1 cellular context compared by ENCODE assay signal in genomic region chr18:24271381-24272331, GRCh38.
TF ChIP-seq lines count a peak whose summit lies in the region.

No MANE protein-coding gene starts in this region.

TF ChIP-seq in HepG2, 621 proteins besides CTCF, POLR2A, EP300 and RAD21 (continued from another document and continues in another):
- TF ChIP-seq ZNF646 (CRISPR knock-in tag; IDR thresholded peaks at IDR 0.05) (no peak), XBP1 (CRISPR knock-in tag; IDR thresholded peaks at IDR 0.05) (no peak), TOPORS (CRISPR knock-in tag; IDR thresholded peaks at IDR 0.05) (no peak), ZNF333 (CRISPR knock-in tag; IDR thresholded peaks at IDR 0.05; ENCODE audit: borderline replicate concordance) (no peak), NR2F2 (IDR thresholded peaks at IDR 0.05; ENCODE audit: borderline replicate concordance, low read depth) (no peak), ATF4 (CRISPR knock-in tag; IDR thresholded peaks at IDR 0.05) (no peak), EZH2 (conservative IDR thresholded peaks at IDR 0.05; ENCODE audit: low read depth, low read length) (peak; percentile 58; the same call in 1 of the 2 replicates), SNAPC2 (CRISPR knock-in tag; IDR thresholded peaks at IDR 0.05) (no peak), SRSF4 (IDR thresholded peaks at IDR 0.05; ENCODE audit: low read depth, low read length, poor library complexity, severe bottlenecking) (no peak), ZNF816 (CRISPR knock-in tag; IDR thresholded peaks at IDR 0.05; ENCODE audit: borderline replicate concordance) (no peak), ZNF367 (CRISPR knock-in tag; IDR thresholded peaks at IDR 0.05; ENCODE audit: borderline replicate concordance) (no peak), ZMAT5 (CRISPR knock-in tag; IDR thresholded peaks at IDR 0.05; ENCODE audit: borderline replicate concordance, low read depth) (no peak), CBX2 (IDR thresholded peaks at IDR 0.05; ENCODE audit: low read depth, low read length) (no peak), CBX2 (CRISPR knock-in tag; IDR thresholded peaks at IDR 0.05; ENCODE audit: low read depth) (no peak), NFIC (IDR thresholded peaks at IDR 0.05; ENCODE audit: low read length) (no peak), FOSL2 (CRISPR knock-in tag; IDR thresholded peaks at IDR 0.05) (no peak), SAFB2 (CRISPR knock-in tag; IDR thresholded peaks at IDR 0.05; ENCODE audit: borderline replicate concordance, low read depth) (no peak), HNF4A (CRISPR knock-in tag; IDR thresholded peaks at IDR 0.05) (no peak), SMARCC2 (IDR thresholded peaks at IDR 0.05) (no peak), ZSCAN31 (CRISPR knock-in tag; IDR thresholded peaks at IDR 0.05; ENCODE audit: low read depth) (no peak), TIGD3 (CRISPR knock-in tag; IDR thresholded peaks at IDR 0.05; ENCODE audit: borderline replicate concordance) (no peak), ZBTB49 (CRISPR knock-in tag; IDR thresholded peaks at IDR 0.05; ENCODE audit: borderline replicate concordance) (no peak), RAD51 (IDR thresholded peaks at IDR 0.05; ENCODE audit: borderline replicate concordance) (no peak), SP2 (CRISPR knock-in tag; IDR thresholded peaks at IDR 0.05) (no peak), HCFC1 (IDR thresholded peaks at IDR 0.05; ENCODE audit: low read depth, low read length) (no peak), KLF6 (CRISPR knock-in tag; IDR thresholded peaks at IDR 0.05) (no peak), KDM1A (CRISPR knock-in tag; IDR thresholded peaks at IDR 0.05) (no peak)
- TF ChIP-seq, protein P1, sequence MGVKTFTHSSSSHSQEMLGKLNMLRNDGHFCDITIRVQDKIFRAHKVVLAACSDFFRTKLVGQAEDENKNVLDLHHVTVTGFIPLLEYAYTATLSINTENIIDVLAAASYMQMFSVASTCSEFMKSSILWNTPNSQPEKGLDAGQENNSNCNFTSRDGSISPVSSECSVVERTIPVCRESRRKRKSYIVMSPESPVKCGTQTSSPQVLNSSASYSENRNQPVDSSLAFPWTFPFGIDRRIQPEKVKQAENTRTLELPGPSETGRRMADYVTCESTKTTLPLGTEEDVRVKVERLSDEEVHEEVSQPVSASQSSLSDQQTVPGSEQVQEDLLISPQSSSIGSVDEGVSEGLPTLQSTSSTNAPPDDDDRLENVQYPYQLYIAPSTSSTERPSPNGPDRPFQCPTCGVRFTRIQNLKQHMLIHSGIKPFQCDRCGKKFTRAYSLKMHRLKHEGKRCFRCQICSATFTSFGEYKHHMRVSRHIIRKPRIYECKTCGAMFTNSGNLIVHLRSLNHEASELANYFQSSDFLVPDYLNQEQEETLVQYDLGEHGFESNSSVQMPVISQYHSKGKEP (CRISPR knock-in tag; IDR thresholded peaks at IDR 0.05): no peak
- TF ChIP-seq, protein P2, sequence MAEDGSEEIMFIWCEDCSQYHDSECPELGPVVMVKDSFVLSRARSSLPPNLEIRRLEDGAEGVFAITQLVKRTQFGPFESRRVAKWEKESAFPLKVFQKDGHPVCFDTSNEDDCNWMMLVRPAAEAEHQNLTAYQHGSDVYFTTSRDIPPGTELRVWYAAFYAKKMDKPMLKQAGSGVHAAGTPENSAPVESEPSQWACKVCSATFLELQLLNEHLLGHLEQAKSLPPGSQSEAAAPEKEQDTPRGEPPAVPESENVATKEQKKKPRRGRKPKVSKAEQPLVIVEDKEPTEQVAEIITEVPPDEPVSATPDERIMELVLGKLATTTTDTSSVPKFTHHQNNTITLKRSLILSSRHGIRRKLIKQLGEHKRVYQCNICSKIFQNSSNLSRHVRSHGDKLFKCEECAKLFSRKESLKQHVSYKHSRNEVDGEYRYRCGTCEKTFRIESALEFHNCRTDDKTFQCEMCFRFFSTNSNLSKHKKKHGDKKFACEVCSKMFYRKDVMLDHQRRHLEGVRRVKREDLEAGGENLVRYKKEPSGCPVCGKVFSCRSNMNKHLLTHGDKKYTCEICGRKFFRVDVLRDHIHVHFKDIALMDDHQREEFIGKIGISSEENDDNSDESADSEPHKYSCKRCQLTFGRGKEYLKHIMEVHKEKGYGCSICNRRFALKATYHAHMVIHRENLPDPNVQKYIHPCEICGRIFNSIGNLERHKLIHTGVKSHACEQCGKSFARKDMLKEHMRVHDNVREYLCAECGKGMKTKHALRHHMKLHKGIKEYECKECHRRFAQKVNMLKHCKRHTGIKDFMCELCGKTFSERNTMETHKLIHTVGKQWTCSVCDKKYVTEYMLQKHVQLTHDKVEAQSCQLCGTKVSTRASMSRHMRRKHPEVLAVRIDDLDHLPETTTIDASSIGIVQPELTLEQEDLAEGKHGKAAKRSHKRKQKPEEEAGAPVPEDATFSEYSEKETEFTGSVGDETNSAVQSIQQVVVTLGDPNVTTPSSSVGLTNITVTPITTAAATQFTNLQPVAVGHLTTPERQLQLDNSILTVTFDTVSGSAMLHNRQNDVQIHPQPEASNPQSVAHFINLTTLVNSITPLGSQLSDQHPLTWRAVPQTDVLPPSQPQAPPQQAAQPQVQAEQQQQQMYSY (CRISPR knock-in tag; IDR thresholded peaks at IDR 0.05): no peak
- TF ChIP-seq, protein P3, sequence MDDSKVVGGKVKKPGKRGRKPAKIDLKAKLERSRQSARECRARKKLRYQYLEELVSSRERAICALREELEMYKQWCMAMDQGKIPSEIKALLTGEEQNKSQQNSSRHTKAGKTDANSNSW (CRISPR knock-in tag; IDR thresholded peaks at IDR 0.05; ENCODE audit: borderline replicate concordance): no peak
- TF ChIP-seq, protein P4, sequence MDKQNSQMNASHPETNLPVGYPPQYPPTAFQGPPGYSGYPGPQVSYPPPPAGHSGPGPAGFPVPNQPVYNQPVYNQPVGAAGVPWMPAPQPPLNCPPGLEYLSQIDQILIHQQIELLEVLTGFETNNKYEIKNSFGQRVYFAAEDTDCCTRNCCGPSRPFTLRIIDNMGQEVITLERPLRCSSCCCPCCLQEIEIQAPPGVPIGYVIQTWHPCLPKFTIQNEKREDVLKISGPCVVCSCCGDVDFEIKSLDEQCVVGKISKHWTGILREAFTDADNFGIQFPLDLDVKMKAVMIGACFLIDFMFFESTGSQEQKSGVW (CRISPR knock-in tag; IDR thresholded peaks at IDR 0.05; ENCODE audit: borderline replicate concordance): no peak
- TF ChIP-seq, protein P5, sequence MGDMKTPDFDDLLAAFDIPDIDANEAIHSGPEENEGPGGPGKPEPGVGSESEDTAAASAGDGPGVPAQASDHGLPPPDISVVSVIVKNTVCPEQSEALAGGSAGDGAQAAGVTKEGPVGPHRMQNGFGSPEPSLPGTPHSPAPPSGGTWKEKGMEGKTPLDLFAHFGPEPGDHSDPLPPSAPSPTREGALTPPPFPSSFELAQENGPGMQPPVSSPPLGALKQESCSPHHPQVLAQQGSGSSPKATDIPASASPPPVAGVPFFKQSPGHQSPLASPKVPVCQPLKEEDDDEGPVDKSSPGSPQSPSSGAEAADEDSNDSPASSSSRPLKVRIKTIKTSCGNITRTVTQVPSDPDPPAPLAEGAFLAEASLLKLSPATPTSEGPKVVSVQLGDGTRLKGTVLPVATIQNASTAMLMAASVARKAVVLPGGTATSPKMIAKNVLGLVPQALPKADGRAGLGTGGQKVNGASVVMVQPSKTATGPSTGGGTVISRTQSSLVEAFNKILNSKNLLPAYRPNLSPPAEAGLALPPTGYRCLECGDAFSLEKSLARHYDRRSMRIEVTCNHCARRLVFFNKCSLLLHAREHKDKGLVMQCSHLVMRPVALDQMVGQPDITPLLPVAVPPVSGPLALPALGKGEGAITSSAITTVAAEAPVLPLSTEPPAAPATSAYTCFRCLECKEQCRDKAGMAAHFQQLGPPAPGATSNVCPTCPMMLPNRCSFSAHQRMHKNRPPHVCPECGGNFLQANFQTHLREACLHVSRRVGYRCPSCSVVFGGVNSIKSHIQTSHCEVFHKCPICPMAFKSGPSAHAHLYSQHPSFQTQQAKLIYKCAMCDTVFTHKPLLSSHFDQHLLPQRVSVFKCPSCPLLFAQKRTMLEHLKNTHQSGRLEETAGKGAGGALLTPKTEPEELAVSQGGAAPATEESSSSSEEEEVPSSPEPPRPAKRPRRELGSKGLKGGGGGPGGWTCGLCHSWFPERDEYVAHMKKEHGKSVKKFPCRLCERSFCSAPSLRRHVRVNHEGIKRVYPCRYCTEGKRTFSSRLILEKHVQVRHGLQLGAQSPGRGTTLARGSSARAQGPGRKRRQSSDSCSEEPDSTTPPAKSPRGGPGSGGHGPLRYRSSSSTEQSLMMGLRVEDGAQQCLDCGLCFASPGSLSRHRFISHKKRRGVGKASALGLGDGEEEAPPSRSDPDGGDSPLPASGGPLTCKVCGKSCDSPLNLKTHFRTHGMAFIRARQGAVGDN (CRISPR knock-in tag; IDR thresholded peaks at IDR 0.05): peak; percentile 35
- TF ChIP-seq, protein P6, sequence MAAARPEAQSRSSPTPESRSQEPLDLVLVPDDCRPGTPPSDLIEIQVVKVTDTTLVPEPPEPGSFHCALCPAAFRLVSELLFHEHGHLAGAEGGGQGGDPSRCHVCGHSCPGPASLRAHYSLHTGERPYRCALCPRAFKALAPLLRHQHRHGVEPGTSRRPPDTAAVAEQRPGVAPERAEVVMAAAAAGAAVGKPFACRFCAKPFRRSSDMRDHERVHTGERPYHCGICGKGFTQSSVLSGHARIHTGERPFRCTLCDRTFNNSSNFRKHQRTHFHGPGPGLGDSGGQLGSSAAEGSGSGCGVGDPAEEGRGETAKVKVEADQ (CRISPR knock-in tag; IDR thresholded peaks at IDR 0.05; ENCODE audit: borderline replicate concordance): no peak
